Comparison of ENCODE assay signal across 8 cellular contexts in the genomic region with DNA sequence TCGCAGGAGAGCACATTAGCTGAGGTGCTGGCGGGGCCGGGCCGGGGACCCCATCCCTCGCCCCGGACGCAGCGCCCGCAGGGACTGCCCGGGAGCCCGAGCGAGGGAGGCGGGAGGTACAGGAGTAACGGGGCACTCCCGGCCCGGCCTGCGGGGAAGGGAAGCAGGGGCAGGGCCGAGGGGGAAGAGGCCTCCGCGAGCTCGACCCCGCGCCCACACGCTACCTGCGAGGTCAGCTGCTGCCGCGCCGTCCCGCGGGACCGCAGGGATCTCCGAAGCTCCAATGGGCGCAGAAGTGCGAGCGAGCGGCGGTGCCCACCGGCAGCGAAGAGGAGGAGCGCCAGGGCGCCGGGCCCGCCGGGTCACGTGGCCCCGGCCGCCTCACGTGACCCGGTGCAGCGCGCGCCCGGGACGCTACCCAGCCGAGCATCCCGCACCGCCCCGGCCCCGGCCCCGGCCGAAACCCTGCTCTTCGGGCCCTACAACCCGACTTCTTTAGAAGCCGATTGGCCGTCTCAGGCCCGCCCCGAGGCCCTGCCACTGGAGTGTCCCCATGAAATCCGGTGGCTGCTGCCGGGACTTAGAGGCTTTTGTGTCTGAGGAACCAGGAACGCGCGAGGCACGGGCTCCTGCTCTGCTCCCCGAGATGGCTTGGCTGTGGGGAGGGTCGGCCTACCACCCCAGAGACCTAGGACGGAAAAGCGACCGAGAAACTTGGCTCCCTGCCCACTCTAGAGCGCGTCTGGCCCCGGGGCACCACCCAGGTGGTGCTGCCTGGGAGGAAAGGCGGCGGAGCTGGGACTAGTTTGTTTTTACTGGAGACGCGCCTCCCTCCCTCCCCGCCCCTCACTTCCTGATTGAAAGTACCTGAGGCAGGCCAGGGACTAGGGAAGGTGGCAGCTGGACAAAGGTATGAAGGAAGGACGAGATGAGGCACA. TPM values are rescaled to one million over a fixed set of nuclear protein-coding genes. Genes with fewer than 3 reads are reported as not detected.
DNase-seq lines count a peak whose midpoint lies in the region; ATAC-seq and TF ChIP-seq lines count a peak whose summit lies in the region.

A gene (minus strand): TSS at position 339 of the 938 bp plus-strand sequence. CDS start 18,279 bp downstream, outside the sequence.

- H3K36me3 ChIP-seq in GM06990 (ENCODE audit: control insufficient read depth, insufficient read depth, low read length), result no peaks in the 10 kb centered on the region
- H3K36me3 ChIP-seq in H7 (replicated peaks; ENCODE audit: control insufficient read depth, insufficient read depth, low read length), result no peaks in the 10 kb centered on the region
- no peaks in the 10 kb centered on the region for H3K36me3 ChIP-seq in MG63
- H3K36me3 ChIP-seq in upper lobe of left lung, result peaks cover 0 to 3% (median under 1%) of the 10 kb centered on the region in 4 donors

- 1% methylated on average over 36 to 52 of the region's 87 CpGs for WGBS in upper lobe of left lung, 2 donors

- peak; percentile 99 for ATAC-seq in left cardiac atrium
- ATAC-seq in upper lobe of left lung (ENCODE audit: low FRiP score in 2 of 2), result peak; percentile 92 to 99

- no peaks in the 10 kb centered on the region for H3K27me3 ChIP-seq in GM06990 (replicated peaks; ENCODE audit: control insufficient read depth, insufficient read depth, low read length)
- H3K27me3 ChIP-seq in H7 (ENCODE audit: control insufficient read depth, insufficient read depth, low read length), result no peaks in the 10 kb centered on the region; the same call in 1 of the 2 replicates
- H3K27me3 ChIP-seq in MG63, result no peaks in the 10 kb centered on the region
- H3K27me3 ChIP-seq in upper lobe of left lung, result no peaks in the 10 kb centered on the region

- intact Hi-C loops in left cardiac atrium (cut with DNase I), result no loop called here
- intact Hi-C loops in posterior vena cava (cut with DNase I), result no loop called here

- H3K9me3 ChIP-seq in MG63 (no peaks in the 10 kb centered on the region), upper lobe of left lung (no peaks in the 10 kb centered on the region)

- DNase-seq in GM06990 (ENCODE audit: extremely low read depth, insufficient read length), result peak; percentile 87
- DNase-seq in H7, result peak; percentile 99
- peak; percentile 67 for DNase-seq in MG63
- peak; percentile 60 for DNase-seq in T follicular helper cell (ENCODE audit: low read depth)
- peak; percentile 44 for DNase-seq in amniotic epithelial cell (ENCODE audit: low read depth)
- peak; percentile 72 for DNase-seq in left cardiac atrium
- DNase-seq in posterior vena cava (ENCODE audit: low spot score), result peak; percentile 86
- DNase-seq in upper lobe of left lung, result peak; percentile 75 to 95

- TF ChIP-seq CTCF in GM06990 (IDR thresholded peaks at IDR 0.05; ENCODE audit: insufficient read depth, low read length, poor library complexity, severe bottlenecking) (no peak), upper lobe of left lung (IDR thresholded peaks at IDR 0.05) (peak in 2 of 6 experiments; percentile 13 to 20)

- H3K4me3 ChIP-seq in GM06990 (replicated peaks; ENCODE audit: low read depth, low read length) (peak within 1 kb of the TSS; percentile 93), H7 (ENCODE audit: insufficient read depth, low read depth, low read length) (peak within 1 kb of the TSS; percentile 87), MG63 (peak within 1 kb of the TSS; percentile 84), upper lobe of left lung (peak within 1 kb of the TSS; percentile 75 to 95 (median 86))

- peak within 1 kb of the TSS; percentile 76 to 89 (median 82) for H3K27ac ChIP-seq in upper lobe of left lung

- peaks cover 4 to 13% (median 7%) of the 10 kb centered on the region in 4 donors for H3K4me1 ChIP-seq in upper lobe of left lung

- TF ChIP-seq EP300 in upper lobe of left lung (IDR thresholded peaks at IDR 0.05), result no peak

- peak in 3 of 4 donors; percentile 42 to 73 (median 47) for TF ChIP-seq POLR2A in upper lobe of left lung (IDR thresholded peaks at IDR 0.05)

RNA-seq across cellular contexts. Expression of the gene that starts here (rescaled TPM):
- total RNA-seq in H7 (2014; rRNA removed; shearing (Covaris generic)), result 17.7 and 20.8 TPM in 2 replicates
- 3.6 and 4.3 TPM in 2 replicates for total RNA-seq in MG63 (2014; rRNA removed; shearing (Covaris generic); ENCODE audit: low replicate concordance)
- total RNA-seq in left cardiac atrium (10 to 100 TPM; 12.7 to 19.3 TPM), posterior vena cava (10 to 100 TPM; 12.9 to 13.0 TPM), upper lobe of left lung (10 to 100 TPM; 12.6 to 23.5 (median 18.0) TPM)

Comparison
In these comparisons a context has a peak if more than half of its experiments do, and no peak if none do; other contexts are left out.
1. Peak in every context shown above with its lines: DNase-seq, ATAC-seq, H3K4me3 ChIP-seq and H3K27ac ChIP-seq.
2. DNase-seq: peak in every context shown above with its lines; median percentile 99 in H7; 87 in GM06990; 86 in posterior vena cava; 85 in upper lobe of left lung; 72 in left cardiac atrium; 67 in MG63; 60 in T follicular helper cell; 44 in amniotic epithelial cell.